ENCODE assay signal across 23 cellular contexts in genomic region chr12:56714431-56714929, GRCh38. TPM values are rescaled to one million over a fixed set of nuclear protein-coding genes. Genes with fewer than 3 reads are reported as not detected.
DNase-seq lines count a peak whose midpoint lies in the region; ATAC-seq, FAIRE-seq and TF ChIP-seq lines count a peak whose summit lies in the region.
"Had no signal": no experiment of that assay in that cellular context is flagged by ENCODE, and none has a peak within 500 bp of the region (broad histone marks: within the 10 kb centered on the region; RNA-seq: fewer than 3 reads in every experiment).

No MANE protein-coding gene starts in this region.

- intact Hi-C loops in activated naive CD4-positive, alpha-beta T cell treated with anti-CD3 and anti-CD28 coated beads for 36 hours (cut with micrococcal nuclease) = no loop called here
- intact Hi-C loops in IMR-90 (cut with micrococcal nuclease) (no loop called here), gastrocnemius medialis (cut with DNase I; ENCODE audit: low total_unique reads) (no loop called here)
- intact Hi-C loops in activated T-helper 1 cell treated with anti-CD3 and anti-CD28 coated beads, Interleukin-12 subunit alpha, Interleukin-12 subunit beta, Interleukin-2, Interleukin-4 antibody, amounts not matched to agents 30 ng/mL and 10 ng/mL and 1 ng/mL, durations not matched to agents 14 hours and 24 hours and 36 hours (cut with micrococcal nuclease) = no loop called here

- no peaks in the 10 kb centered on the region for H3K9me3 ChIP-seq in IMR-90 (ENCODE audit: control insufficient read depth, insufficient read depth, low read length)
- H3K9me3 ChIP-seq in gastrocnemius medialis = no peaks in the 10 kb centered on the region
- H3K9me3 ChIP-seq: HAP-1, heart right ventricle had no signal

- no peak overlapping the region for H3K14ac ChIP-seq in IMR-90 (replicated peaks; ENCODE audit: low read depth, low read length)

- peaks cover 17% of the 10 kb centered on the region for H3K9me1 ChIP-seq in IMR-90 (ENCODE audit: insufficient read depth, low read length)

- H3K27me3 Mint-ChIP-seq in activated naive CD4-positive, alpha-beta T cell treated with anti-CD3 and anti-CD28 coated beads for 36 hours (ENCODE audit: low read depth) = no peaks in the 10 kb centered on the region
- no peaks in the 10 kb centered on the region for H3K27me3 Mint-ChIP-seq in activated T-helper 1 cell treated with anti-CD3 and anti-CD28 coated beads, Interleukin-12 subunit alpha, Interleukin-12 subunit beta, Interleukin-2, Interleukin-4 antibody, amounts not matched to agents 30 ng/mL and 10 ng/mL and 1 ng/mL, durations not matched to agents 14 hours and 24 hours and 36 hours (ENCODE audit: insufficient read depth)
- H3K27me3 Mint-ChIP-seq: naive thymus-derived CD8-positive, alpha-beta T cell had no signal

- no peak overlapping the region for H2BK120ac ChIP-seq in IMR-90 (ENCODE audit: low read depth, low read length)

- no peak overlapping the region for H2AK5ac ChIP-seq in IMR-90 (ENCODE audit: low read depth, low read length)

- H3K27ac ChIP-seq in IMR-90 (ENCODE audit: insufficient read depth, low read length) (no peak overlapping the region), gastrocnemius medialis (peak overlapping the region; percentile 80 to 97 (median 95))
- H3K27ac ChIP-seq: C4-2B, heart right ventricle, parathyroid adenoma, WERI-Rb-1 had no signal

- TF ChIP-seq POLR2A in IMR-90 (IDR thresholded peaks at IDR 0.05; ENCODE audit: low read depth, low read length) (no peak), gastrocnemius medialis (IDR thresholded peaks at IDR 0.05) (no peak)

- peaks cover 55% of the 10 kb centered on the region for H4K20me1 ChIP-seq in IMR-90 (ENCODE audit: insufficient read depth, low read length)

- H3K4me2 ChIP-seq in IMR-90 (ENCODE audit: low read depth, low read length) = no peak overlapping the region

- no peak for TF ChIP-seq RAD21 in IMR-90 (IDR thresholded peaks at IDR 0.05; ENCODE audit: low read length)

- H3K4me3 ChIP-seq in IMR-90 (ENCODE audit: insufficient read depth, low read depth, low read length) = no peak overlapping the region
- no peak overlapping the region for H3K4me3 ChIP-seq in bronchial epithelial cell (ENCODE audit: low read depth, low read length)
- H3K4me3 ChIP-seq in gastrocnemius medialis = no peak overlapping the region
- H3K4me3 ChIP-seq: HAP-1, heart right ventricle had no signal

- H3K27me3 ChIP-seq in IMR-90 (ENCODE audit: control insufficient read depth, insufficient read depth, low read length) (no peaks in the 10 kb centered on the region), bronchial epithelial cell (ENCODE audit: control insufficient read depth, insufficient read depth, low read length) (no peaks in the 10 kb centered on the region), gastrocnemius medialis (no peaks in the 10 kb centered on the region)
- H3K27me3 ChIP-seq: heart right ventricle had no signal

- H3K9ac ChIP-seq in IMR-90 (ENCODE audit: low read depth, low read length) = no peak overlapping the region
- H3K9ac ChIP-seq: parathyroid adenoma had no signal

- peak overlapping the region; percentile 44 for H3K27ac Mint-ChIP-seq in activated naive CD4-positive, alpha-beta T cell treated with anti-CD3 and anti-CD28 coated beads for 36 hours
- H3K27ac Mint-ChIP-seq in activated T-helper 1 cell treated with anti-CD3 and anti-CD28 coated beads, Interleukin-12 subunit alpha, Interleukin-12 subunit beta, Interleukin-2, Interleukin-4 antibody, amounts not matched to agents 30 ng/mL and 10 ng/mL and 1 ng/mL, durations not matched to agents 14 hours and 24 hours and 36 hours = no peak overlapping the region
- H3K27ac Mint-ChIP-seq: T-helper 2 cell treated with Interferon-gamma antibody and Interleukin-4, amounts not matched to agents 5 μg/mL and 100 μg/mL, for 36 hours had no signal

- no peak overlapping the region for H2AK9ac ChIP-seq in IMR-90 (replicated peaks; ENCODE audit: low read depth, low read length, poor library complexity)

- peaks cover 13 to 51% of the 10 kb centered on the region in 2 experiments; a peak in 3 of 4 replicates for H3K79me1 ChIP-seq in IMR-90 (ENCODE audit: low read depth in 1 of 2, low read length in 2 of 2)

- H3K4me3 Mint-ChIP-seq in activated naive CD4-positive, alpha-beta T cell treated with anti-CD3 and anti-CD28 coated beads for 36 hours = no peak overlapping the region
- no peak overlapping the region for H3K4me3 Mint-ChIP-seq in activated T-helper 1 cell treated with anti-CD3 and anti-CD28 coated beads, Interleukin-12 subunit alpha, Interleukin-12 subunit beta, Interleukin-2, Interleukin-4 antibody, amounts not matched to agents 30 ng/mL and 10 ng/mL and 1 ng/mL, durations not matched to agents 14 hours and 24 hours and 36 hours
- H3K4me3 Mint-ChIP-seq: T-helper 2 cell treated with Interferon-gamma antibody and Interleukin-4, amounts not matched to agents 5 μg/mL and 100 μg/mL, for 36 hours had no signal

- WGBS in IMR-90 (ENCODE audit: extremely low coverage in 2 of 2, insufficient read length in 1 of 2), 2 experiments = 100% methylated on average over 1 of the region's 2 CpGs; no CpG with 5 or more reads in 1 of the 2 experiments

- POLR2A ChIA-PET in IMR-90 (lab: Charles Lee; ENCODE audit: unreplicated experiment) = interaction anchor here (0.6 kb wide), 1 partner anchor 21 kb away, joined by 3 read pairs; no protein-coding TSS in a partner anchor

- H3K9me3 Mint-ChIP-seq in activated naive CD4-positive, alpha-beta T cell treated with anti-CD3 and anti-CD28 coated beads for 36 hours = no peaks in the 10 kb centered on the region
- H3K9me3 Mint-ChIP-seq in activated T-helper 1 cell treated with anti-CD3 and anti-CD28 coated beads, Interleukin-12 subunit alpha, Interleukin-12 subunit beta, Interleukin-2, Interleukin-4 antibody, amounts not matched to agents 30 ng/mL and 10 ng/mL and 1 ng/mL, durations not matched to agents 14 hours and 24 hours and 36 hours = no peaks in the 10 kb centered on the region
- H3K9me3 Mint-ChIP-seq: naive thymus-derived CD8-positive, alpha-beta T cell; T-helper 2 cell treated with Interferon-gamma antibody and Interleukin-4, amounts not matched to agents 5 μg/mL and 100 μg/mL, for 36 hours had no signal

- no peak overlapping the region for H2BK15ac ChIP-seq in IMR-90 (ENCODE audit: low read depth, low read length)

- no peak overlapping the region for H2AFZ ChIP-seq in IMR-90 (replicated peaks; ENCODE audit: low read length, poor library complexity)
- H2AFZ ChIP-seq: parathyroid adenoma had no signal

- no peak overlapping the region for H2BK5ac ChIP-seq in IMR-90 (ENCODE audit: low read depth, low read length, poor library complexity, severe bottlenecking)

- dilution Hi-C loops in IMR-90 (cut with HindIII; ENCODE audit: low sequenced_read_pairs, unreplicated experiment) = no loop called here

- no TSS peak for BruUV-seq in IMR-90 (replicated peaks; lab: Mats Ljungman, UMichigan)

- peaks cover 61% of the 10 kb centered on the region for H3K36me3 Mint-ChIP-seq in activated naive CD4-positive, alpha-beta T cell treated with anti-CD3 and anti-CD28 coated beads for 36 hours (ENCODE audit: low read depth)
- peaks cover 61% of the 10 kb centered on the region for H3K36me3 Mint-ChIP-seq in activated T-helper 1 cell treated with anti-CD3 and anti-CD28 coated beads, Interleukin-12 subunit alpha, Interleukin-12 subunit beta, Interleukin-2, Interleukin-4 antibody, amounts not matched to agents 30 ng/mL and 10 ng/mL and 1 ng/mL, durations not matched to agents 14 hours and 24 hours and 36 hours (ENCODE audit: low read depth)

- no peak for DNase-seq in activated naive CD4-positive, alpha-beta T cell treated with anti-CD3 and anti-CD28 coated beads for 36 hours
- no peak for DNase-seq in activated naive CD4-positive, alpha-beta T cell treated with anti-CD3 and anti-CD28 coated beads, Interleukin-2, amount 50 U/mL, for 16 hours
- DNase-seq in IMR-90 (peak; percentile 53), bronchial epithelial cell (ENCODE audit: low read depth) (peak; percentile 39), gastrocnemius medialis (no peak)
- no peak for DNase-seq in activated T-helper 1 cell treated with anti-CD3 and anti-CD28 coated beads, Interleukin-12 subunit alpha, Interleukin-12 subunit beta, Interleukin-2, Interleukin-4 antibody, amounts not matched to agents 30 ng/mL and 10 ng/mL and 1 ng/mL, durations not matched to agents 14 hours and 24 hours and 36 hours (ENCODE audit: low spot score)
- DNase-seq: activated T-cell treated with anti-CD3 and anti-CD28 coated beads, Interleukin-2, amount 50 U/mL, for 48 hours; DMS153; heart right ventricle; mesendoderm; naive thymus-derived CD8-positive, alpha-beta T cell; NCI-H1694; NCI-H2171 treated with DMSO at 0.1 percent for 48 hours; NCI-H526; WERI-Rb-1 had no signal

- H4K5ac ChIP-seq in IMR-90 (ENCODE audit: low read depth, low read length) = no peak overlapping the region

- FAIRE-seq in bronchial epithelial cell (lab: Jason Lieb, UNC) = no peak
- FAIRE-seq: GM18507 had no signal

- no peak overlapping the region for H3K56ac ChIP-seq in IMR-90 (ENCODE audit: extremely low read depth, insufficient read depth, low read length)

- CTCF ChIA-PET in activated naive CD4-positive, alpha-beta T cell treated with anti-CD3 and anti-CD28 coated beads for 36 hours (lab: Charles Lee) = interaction anchor here (1.0 kb wide), 1 partner anchor 122 kb away, joined by 3 read pairs; no protein-coding TSS in a partner anchor
- CTCF ChIA-PET in IMR-90 (lab: Yijun Ruan, JAX) = no interaction called here

- H3K4me1 ChIP-seq in IMR-90 (ENCODE audit: control insufficient read depth, insufficient read depth, low read length) (peaks cover 10% of the 10 kb centered on the region), gastrocnemius medialis (peaks cover 63 to 72% of the 10 kb centered on the region in 2 donors)
- H3K4me1 ChIP-seq: HAP-1, parathyroid adenoma had no signal

- TF ChIP-seq CTCF in IMR-90 (conservative IDR thresholded peaks at IDR 0.05; ENCODE audit: low read depth, low read length) (no peak), bronchial epithelial cell (IDR thresholded peaks at IDR 0.05; ENCODE audit: insufficient read depth, low read length, severe bottlenecking) (no peak), gastrocnemius medialis (IDR thresholded peaks at IDR 0.05 in 4 of 5, conservative IDR thresholded peaks at IDR 0.05 in 1 of 5) (no peak)

- no peak overlapping the region for H3K18ac ChIP-seq in IMR-90 (ENCODE audit: low read depth, low read length)

- ATAC-seq in IMR-90 (ENCODE audit: low read depth) = peak; percentile 38; the same call in 1 of the 2 replicates
- no peak for ATAC-seq in gastrocnemius medialis
- ATAC-seq in GM21447 (IDR thresholded peaks at IDR 0.05; ENCODE audit: unreplicated experiment) = no peak
- ATAC-seq in HG02884 (IDR thresholded peaks at IDR 0.05; ENCODE audit: unreplicated experiment) = no peak
- ATAC-seq: heart right ventricle; naive thymus-derived CD8-positive, alpha-beta T cell; SK-N-SH treated with all-trans-retinoic acid at 6 μM for 48 hours had no signal

- H3K36me3 ChIP-seq in IMR-90 (ENCODE audit: control insufficient read depth, insufficient read depth, low read length) (peaks cover 44% of the 10 kb centered on the region), bronchial epithelial cell (ENCODE audit: control insufficient read depth, insufficient read depth, low read length) (peaks cover 22% of the 10 kb centered on the region), gastrocnemius medialis (peaks cover 4 to 59% of the 10 kb centered on the region in 2 donors)

- H3K4ac ChIP-seq in IMR-90 (ENCODE audit: low read depth, low read length) = no peak overlapping the region

- no peak overlapping the region for H4K8ac ChIP-seq in IMR-90 (ENCODE audit: low read depth in 2 of 2, low read length in 2 of 2)

- no peak overlapping the region for H3K23ac ChIP-seq in IMR-90 (ENCODE audit: low read depth, low read length)

- H4K91ac ChIP-seq in IMR-90 (ENCODE audit: insufficient read depth, low read depth, low read length) = no peak overlapping the region

- H2BK20ac ChIP-seq in IMR-90 (ENCODE audit: low read depth, low read length) = no peak overlapping the region

- in situ Hi-C loops in IMR-90 (cut with MboI; ENCODE audit: low sequenced_read_pairs) (no loop called here), gastrocnemius medialis (cut with MboI; ENCODE audit: low sequenced_read_pairs in 4 of 4) (no loop called here)

- H3K4me1 Mint-ChIP-seq in activated naive CD4-positive, alpha-beta T cell treated with anti-CD3 and anti-CD28 coated beads for 36 hours (ENCODE audit: low read depth) = peaks cover 32% of the 10 kb centered on the region
- H3K4me1 Mint-ChIP-seq in activated T-helper 1 cell treated with anti-CD3 and anti-CD28 coated beads, Interleukin-12 subunit alpha, Interleukin-12 subunit beta, Interleukin-2, Interleukin-4 antibody, amounts not matched to agents 30 ng/mL and 10 ng/mL and 1 ng/mL, durations not matched to agents 14 hours and 24 hours and 36 hours (ENCODE audit: low read depth) = peaks cover 39% of the 10 kb centered on the region

RNA-seq across cellular contexts. Expression of gene NACA, which starts 10.6 kb away (rescaled TPM):
- total RNA-seq in activated naive CD4-positive, alpha-beta T cell treated with anti-CD3 and anti-CD28 coated beads for 36 hours = 1,000 to 10,000 TPM; 1,279 to 1,321 TPM
- 1,223 and 1,512 TPM in 2 replicates for total RNA-seq in IMR-90 (2012; rRNA removed)
- 587 and 662 TPM in 2 replicates for polyA plus RNA-seq in IMR-90 (2012; rRNA removed)
- 249 and 281 TPM in 2 replicates for polyA plus RNA-seq in IMR-90 (2012; cell fraction: cytosol; rRNA removed)
- polyA plus RNA-seq in IMR-90 (2012; cell fraction: nucleus; rRNA removed; ENCODE audit: low replicate concordance) = 74.3 and 201 TPM in 2 replicates
- 1,412 and 1,419 TPM in 2 replicates for total RNA-seq in bronchial epithelial cell
- 100 to 1,000 TPM; 225 to 438 (median 398) TPM for total RNA-seq in gastrocnemius medialis
- 942 and 963 TPM in 2 replicates for total RNA-seq in activated T-helper 1 cell treated with anti-CD3 and anti-CD28 coated beads, Interleukin-12 subunit alpha, Interleukin-12 subunit beta, Interleukin-2, Interleukin-4 antibody, amounts not matched to agents 30 ng/mL and 10 ng/mL and 1 ng/mL, durations not matched to agents 14 hours and 24 hours and 36 hours

RNA-seq across cellular contexts. Expression of gene PTGES3, which starts 26.4 kb away (rescaled TPM):
- 100 to 1,000 TPM; 289 to 293 TPM for total RNA-seq in activated naive CD4-positive, alpha-beta T cell treated with anti-CD3 and anti-CD28 coated beads for 36 hours
- 42.7 and 101 TPM in 2 replicates for total RNA-seq in IMR-90 (2012; rRNA removed)
- 70.4 and 73.2 TPM in 2 replicates for polyA plus RNA-seq in IMR-90 (2012; rRNA removed)
- polyA plus RNA-seq in IMR-90 (2012; cell fraction: cytosol; rRNA removed) = 24.6 and 33.9 TPM in 2 replicates
- 13.9 and 18.5 TPM in 2 replicates for polyA plus RNA-seq in IMR-90 (2012; cell fraction: nucleus; rRNA removed; ENCODE audit: low replicate concordance)
- total RNA-seq in bronchial epithelial cell = 58.4 and 64.3 TPM in 2 replicates
- 10 to 100 TPM; 57.2 to 81.4 (median 69.3) TPM for total RNA-seq in gastrocnemius medialis
- 301 and 302 TPM in 2 replicates for total RNA-seq in activated T-helper 1 cell treated with anti-CD3 and anti-CD28 coated beads, Interleukin-12 subunit alpha, Interleukin-12 subunit beta, Interleukin-2, Interleukin-4 antibody, amounts not matched to agents 30 ng/mL and 10 ng/mL and 1 ng/mL, durations not matched to agents 14 hours and 24 hours and 36 hours

RNA-seq across cellular contexts. Expression of gene PRIM1, which starts 37.6 kb away (rescaled TPM):
- 10 to 100 TPM; 74.9 to 75.0 TPM for total RNA-seq in activated naive CD4-positive, alpha-beta T cell treated with anti-CD3 and anti-CD28 coated beads for 36 hours
- total RNA-seq in IMR-90 (2012; rRNA removed) = 12.0 and 15.3 TPM in 2 replicates
- polyA plus RNA-seq in IMR-90 (2012; rRNA removed) = 6.7 and 8.6 TPM in 2 replicates
- polyA plus RNA-seq in IMR-90 (2012; cell fraction: cytosol; rRNA removed) = 0.96 and 1.0 TPM in 2 replicates
- polyA plus RNA-seq in IMR-90 (2012; cell fraction: nucleus; rRNA removed; ENCODE audit: low replicate concordance) = 1.4 and 4.9 TPM in 2 replicates
- total RNA-seq in bronchial epithelial cell = 3.2 and 3.7 TPM in 2 replicates
- total RNA-seq in gastrocnemius medialis = 1 to 10 TPM; 3.2 to 5.9 (median 3.7) TPM
- total RNA-seq in activated T-helper 1 cell treated with anti-CD3 and anti-CD28 coated beads, Interleukin-12 subunit alpha, Interleukin-12 subunit beta, Interleukin-2, Interleukin-4 antibody, amounts not matched to agents 30 ng/mL and 10 ng/mL and 1 ng/mL, durations not matched to agents 14 hours and 24 hours and 36 hours = 67.5 and 67.8 TPM in 2 replicates

RNA-seq across cellular contexts. Expression of gene HSD17B6, which starts 48.6 kb away (rescaled TPM):
- 1 to 10 TPM; 3.5 to 3.7 TPM for total RNA-seq in activated naive CD4-positive, alpha-beta T cell treated with anti-CD3 and anti-CD28 coated beads for 36 hours
- total RNA-seq in IMR-90 (2012; rRNA removed) (1.3 and 1.4 TPM in 2 replicates), bronchial epithelial cell (under 0.01 TPM in 1 of 2 replicates, not detected in the other), gastrocnemius medialis (1 to 10 TPM in 3 of 4 donors, not detected in 1; 1.2 to 2.3 (median 1.6) TPM)
- polyA plus RNA-seq in IMR-90 (2012; rRNA removed) = 1.2 and 1.4 TPM in 2 replicates
- polyA plus RNA-seq in IMR-90 (2012; cell fraction: cytosol; rRNA removed) = 0.54 and 0.57 TPM in 2 replicates
- 0.40 and 0.92 TPM in 2 replicates for polyA plus RNA-seq in IMR-90 (2012; cell fraction: nucleus; rRNA removed; ENCODE audit: low replicate concordance)
- total RNA-seq in activated T-helper 1 cell treated with anti-CD3 and anti-CD28 coated beads, Interleukin-12 subunit alpha, Interleukin-12 subunit beta, Interleukin-2, Interleukin-4 antibody, amounts not matched to agents 30 ng/mL and 10 ng/mL and 1 ng/mL, durations not matched to agents 14 hours and 24 hours and 36 hours = 1.3 and 1.7 TPM in 2 replicates

Comparison
In these comparisons a context has a peak if more than half of its experiments do, and no peak if none do; other contexts are left out.
1. DNase-seq: peak in IMR-90 (single experiment) and bronchial epithelial cell (single experiment); none in activated naive CD4-positive, alpha-beta T cell treated with anti-CD3 and anti-CD28 coated beads for 36 hours (single experiment), activated naive CD4-positive, alpha-beta T cell treated with anti-CD3 and anti-CD28 coated beads, Interleukin-2, amount 50 U/mL, for 16 hours (single experiment), gastrocnemius medialis (0 of 2) and activated T-helper 1 cell treated with anti-CD3 and anti-CD28 coated beads, Interleukin-12 subunit alpha, Interleukin-12 subunit beta, Interleukin-2, Interleukin-4 antibody, amounts not matched to agents 30 ng/mL and 10 ng/mL and 1 ng/mL, durations not matched to agents 14 hours and 24 hours and 36 hours (single experiment).